Comparison of ENCODE assay signal across 8 cellular contexts in genomic region chr5:69334793-69335268, GRCh38. TPM values are rescaled to one million over a fixed set of nuclear protein-coding genes. Genes with fewer than 3 reads are reported as not detected.
DNase-seq lines count a peak whose midpoint lies in the region; ATAC-seq and TF ChIP-seq lines count a peak whose summit lies in the region.

No MANE protein-coding gene starts in this region.

- TF ChIP-seq POLR2A in esophagus muscularis mucosa (IDR thresholded peaks at IDR 0.05; ENCODE audit: low read depth), result no peak

- peak overlapping the region in 3 of 4 donors; percentile 18 to 24 (median 24) for H3K4me3 ChIP-seq in esophagus muscularis mucosa

- no peaks in the 10 kb centered on the region for H3K9me3 ChIP-seq in esophagus muscularis mucosa

- H3K4me1 ChIP-seq in esophagus muscularis mucosa, result peaks cover 15 to 26% (median 21%) of the 10 kb centered on the region in 4 donors

- TF ChIP-seq CTCF in AG09319 (IDR thresholded peaks at IDR 0.05; ENCODE audit: low read depth, low read length), result peak; percentile 87
- peak; percentile 60 to 86 (median 71) for TF ChIP-seq CTCF in esophagus muscularis mucosa (IDR thresholded peaks at IDR 0.05)

- TF ChIP-seq EP300 in esophagus muscularis mucosa (IDR thresholded peaks at IDR 0.05), result no peak

- peak; percentile 38 for DNase-seq in AG09319 (ENCODE audit: extremely low read depth, low read depth)
- peak; percentile 43 for DNase-seq in GM19238 (ENCODE audit: insufficient read length, low spot score)
- peak; percentile 64 for DNase-seq in HT1080 (ENCODE audit: low read depth)
- peak; percentile 89 for DNase-seq in OCI-M1 (lab: John Stamatoyannopoulos, UW)
- DNase-seq in activated T-cell treated with anti-CD3 and anti-CD28 coated beads for 48 hours (ENCODE audit: low read depth), result peak; percentile 69
- peak; percentile 93 for DNase-seq in esophagus muscularis mucosa (ENCODE audit: extremely low spot score)
- peak; percentile 56 to 89 (median 66) for DNase-seq in naive thymus-derived CD8-positive, alpha-beta T cell
- DNase-seq in stimulated activated CD8-positive, alpha-beta memory T cell treated with anti-CD3 and anti-CD28 coated beads, Interleukin-7, amount 100 ng/mL, for 4 hours (ENCODE audit: low read depth in 2 of 2), result peak; percentile 42 to 61

- peak; percentile 69 to 71 for ATAC-seq in naive thymus-derived CD8-positive, alpha-beta T cell

- intact Hi-C loops in esophagus muscularis mucosa (cut with DNase I), result loop anchor here (5.0 to 10.0 kb wide), 3 partner anchors 100 to 293 kb away; partner anchors contain the start of genes CDK7 and SLC30A5

- H3K36me3 Mint-ChIP-seq in naive thymus-derived CD8-positive, alpha-beta T cell, result peaks cover 0 to 4% (median 2%) of the 10 kb centered on the region in 3 donors

- POLR2A ChIA-PET in naive thymus-derived CD8-positive, alpha-beta T cell (lab: Charles Lee), result interaction anchor here (0.6 to 1.8 kb wide), 7 partner anchors 8 to 241 kb away, joined by 3 to 5 read pairs (median 3); partner anchors contain the start of genes CDK7 and RAD17

- H3K27me3 Mint-ChIP-seq in naive thymus-derived CD8-positive, alpha-beta T cell, result no peaks in the 10 kb centered on the region

- H3K4me3 Mint-ChIP-seq in naive thymus-derived CD8-positive, alpha-beta T cell, result peak overlapping the region; percentile 14 to 83 (median 62)

- H3K27me3 ChIP-seq in esophagus muscularis mucosa, result no peaks in the 10 kb centered on the region

- H3K4me1 Mint-ChIP-seq in naive thymus-derived CD8-positive, alpha-beta T cell, result peaks cover 15 to 26% (median 21%) of the 10 kb centered on the region in 4 donors

- H3K36me3 ChIP-seq in esophagus muscularis mucosa, result no peaks in the 10 kb centered on the region

- peaks cover 0 to 3% (median 0%) of the 10 kb centered on the region in 9 donors for H3K9me3 Mint-ChIP-seq in naive thymus-derived CD8-positive, alpha-beta T cell

- H3K27ac ChIP-seq in esophagus muscularis mucosa (replicated peaks in 1 of 4), result peak overlapping the region in 3 of 4 donors; percentile 35 to 48 (median 39)

- H3K27ac Mint-ChIP-seq in naive thymus-derived CD8-positive, alpha-beta T cell, result peak overlapping the region; percentile 23 to 95 (median 81)

- WGBS in esophagus muscularis mucosa, result 10% methylated on average over 18 of the region's 18 CpGs

RNA-seq across cellular contexts. Expression of gene CCDC125, which starts 2.2 kb away (rescaled TPM):
- total RNA-seq in HT1080 (2014; rRNA removed; shearing (Covaris generic)), result 1.7 and 2.1 TPM in 2 replicates
- polyA plus RNA-seq in HT1080 (2015; cell fraction: cytosol; rRNA removed), result 2.9 and 3.4 TPM in 2 replicates
- polyA plus RNA-seq in HT1080 (2015; cell fraction: nucleus; rRNA removed), result 4.1 and 4.4 TPM in 2 replicates
- 1 to 10 TPM; 2.3 to 4.2 (median 3.1) TPM for total RNA-seq in esophagus muscularis mucosa
- 1 to 10 TPM; 9.3 to 9.4 TPM for total RNA-seq in naive thymus-derived CD8-positive, alpha-beta T cell
- polyA plus RNA-seq in naive thymus-derived CD8-positive, alpha-beta T cell, result 1 to 10 TPM; 1.7 to 6.7 (median 2.6) TPM

RNA-seq across cellular contexts. Expression of gene AK6, which starts 34.5 kb away (rescaled TPM):
- total RNA-seq in HT1080 (2014; rRNA removed; shearing (Covaris generic)), result 56.3 and 56.6 TPM in 2 replicates
- 42.2 and 48.8 TPM in 2 replicates for polyA plus RNA-seq in HT1080 (2015; cell fraction: cytosol; rRNA removed)
- polyA plus RNA-seq in HT1080 (2015; cell fraction: nucleus; rRNA removed), result 28.9 and 31.7 TPM in 2 replicates
- 10 to 100 TPM; 16.1 to 22.0 (median 19.0) TPM for total RNA-seq in esophagus muscularis mucosa
- total RNA-seq in naive thymus-derived CD8-positive, alpha-beta T cell, result 10 to 100 TPM; 25.8 to 27.3 TPM
- 10 to 100 TPM; 64.6 to 77.0 (median 71.6) TPM for polyA plus RNA-seq in naive thymus-derived CD8-positive, alpha-beta T cell

RNA-seq across cellular contexts. Expression of gene TAF9, which starts 34.5 kb away (rescaled TPM):
- 144 and 189 TPM in 2 replicates for total RNA-seq in HT1080 (2014; rRNA removed; shearing (Covaris generic))
- 145 and 148 TPM in 2 replicates for polyA plus RNA-seq in HT1080 (2015; cell fraction: cytosol; rRNA removed)
- polyA plus RNA-seq in HT1080 (2015; cell fraction: nucleus; rRNA removed), result 101 and 104 TPM in 2 replicates
- 10 to 100 TPM; 28.6 to 38.4 (median 31.5) TPM for total RNA-seq in esophagus muscularis mucosa
- total RNA-seq in naive thymus-derived CD8-positive, alpha-beta T cell, result 10 to 100 TPM; 61.8 to 66.4 TPM
- 100 to 1,000 TPM; 111 to 113 (median 113) TPM for polyA plus RNA-seq in naive thymus-derived CD8-positive, alpha-beta T cell

RNA-seq across cellular contexts. Expression of gene RAD17, which starts 34.8 kb away (rescaled TPM):
- 17.9 and 19.8 TPM in 2 replicates for total RNA-seq in HT1080 (2014; rRNA removed; shearing (Covaris generic))
- polyA plus RNA-seq in HT1080 (2015; cell fraction: cytosol; rRNA removed), result 22.8 and 23.8 TPM in 2 replicates
- polyA plus RNA-seq in HT1080 (2015; cell fraction: nucleus; rRNA removed), result 26.7 and 33.3 TPM in 2 replicates
- 10 to 100 TPM; 14.6 to 22.0 (median 20.0) TPM for total RNA-seq in esophagus muscularis mucosa
- total RNA-seq in naive thymus-derived CD8-positive, alpha-beta T cell, result 10 to 100 TPM; 36.6 to 38.5 TPM
- polyA plus RNA-seq in naive thymus-derived CD8-positive, alpha-beta T cell, result 10 to 100 TPM; 15.6 to 25.5 (median 18.4) TPM

Comparison
In these comparisons a context has a peak if more than half of its experiments do, and no peak if none do; other contexts are left out.
1. Peak in every context shown above with its lines: DNase-seq, ATAC-seq, H3K4me3 ChIP-seq and H3K27ac ChIP-seq.
2. DNase-seq: peak in every context shown above with its lines; median percentile 93 in esophagus muscularis mucosa; 89 in OCI-M1; 69 in activated T-cell treated with anti-CD3 and anti-CD28 coated beads for 48 hours; 66 in naive thymus-derived CD8-positive, alpha-beta T cell; 64 in HT1080; 52 in stimulated activated CD8-positive, alpha-beta memory T cell treated with anti-CD3 and anti-CD28 coated beads, Interleukin-7, amount 100 ng/mL, for 4 hours; 43 in GM19238; 38 in AG09319.